34 cellular contexts compared by ENCODE assay signal in genomic region chr10:105971460-105971859, GRCh38.
"Had no signal": no experiment of that assay in that cellular context is flagged by ENCODE, and none has a peak within 500 bp of the region (broad histone marks: within the 10 kb centered on the region; RNA-seq: fewer than 3 reads in every experiment).

No MANE protein-coding gene starts in this region.

- H3K36me3 ChIP-seq: adrenal gland, ascending aorta, brain microvascular endothelial cell, breast epithelium, cardiac muscle cell had no signal

- ATAC-seq: activated naive CD4-positive, alpha-beta T cell treated with anti-CD3 and anti-CD28 coated beads, Interleukin-2, amount 50 U/mL, for 72 hours; activated naive CD8-positive, alpha-beta T cell treated with anti-CD3 and anti-CD28 coated beads, Interleukin-2, amount 50 U/mL, for 24 hours; activated T-cell treated with anti-CD3 and anti-CD28 coated beads, Interleukin-2, amount 50 U/mL, for 4 hours; activated T-cell treated with anti-CD3 and anti-CD28 coated beads, Interleukin-2, amount 50 U/mL, for 72 hours; activated T-helper 17 cell treated with anti-CD3 and anti-CD28 coated beads, Interleukin-2, amount 50 U/mL, for 72 hours; body of pancreas had no signal

- H3K4me3 ChIP-seq: adrenal gland, ascending aorta, body of pancreas, breast epithelium, cardiac muscle cell had no signal

- FAIRE-seq: astrocyte, bronchial epithelial cell had no signal

- H3K9me3 ChIP-seq: adrenal gland, ascending aorta, body of pancreas, breast epithelium had no signal

- H3K27ac ChIP-seq: adrenal gland, ascending aorta, body of pancreas, brain microvascular endothelial cell, breast epithelium, cardiac muscle cell had no signal

- H3K4me1 ChIP-seq: adrenal gland, ascending aorta, body of pancreas, breast epithelium had no signal

- H3K27me3 ChIP-seq: adrenal gland, ascending aorta, body of pancreas, brain microvascular endothelial cell, breast epithelium, cardiac muscle cell had no signal

- DNase-seq: activated effector memory CD4-positive, alpha-beta T cell treated with anti-CD3 and anti-CD28 coated beads, Interleukin-2, amount 50 U/mL, for 16 hours; activated effector memory CD4-positive, alpha-beta T cell treated with Interleukin-2 at 50 U/mL for 16 hours; activated gamma-delta T cell; activated gamma-delta T cell treated with Interleukin-2 at 50 U/mL for 16 hours; activated naive CD4-positive, alpha-beta T cell; activated naive CD4-positive, alpha-beta T cell treated with anti-CD3 and anti-CD28 coated beads for 36 hours; activated naive CD4-positive, alpha-beta T cell treated with anti-CD3 and anti-CD28 coated beads, Interleukin-2, amount 10 ng/mL, durations not matched to agents 7 days and 5 days; activated naive CD4-positive, alpha-beta T cell treated with anti-CD3 and anti-CD28 coated beads, Interleukin-2, amount 50 U/mL, for 16 hours; activated naive CD4-positive, alpha-beta T cell treated with Interleukin-2 at 50 U/mL for 16 hours; activated naive CD8-positive, alpha-beta T cell treated with anti-CD3 and anti-CD28 coated beads for 36 hours; activated naive CD8-positive, alpha-beta T cell treated with anti-CD3 and anti-CD28 coated beads, Interleukin-2, amount 10 ng/mL, durations not matched to agents 7 days and 5 days; activated naive CD8-positive, alpha-beta T cell treated with anti-CD3 and anti-CD28 coated beads, Interleukin-2, amount 50 U/mL, for 24 hours; activated T-cell treated with anti-CD3 and anti-CD28 coated beads, Interleukin-2, amount 50 U/mL, for 1 hour; activated T-cell treated with anti-CD3 and anti-CD28 coated beads, Interleukin-2, amount 50 U/mL, for 24 hours; activated T-cell treated with anti-CD3 and anti-CD28 coated beads, Interleukin-2, amount 50 U/mL, for 4 hours; activated T-cell treated with anti-CD3 and anti-CD28 coated beads, Interleukin-2, amount 50 U/mL, for 48 hours; activated T-cell treated with anti-CD3 and anti-CD28 coated beads, Interleukin-2, amount 50 U/mL, for 72 hours; adrenal gland; amniotic stem cell; amygdala; anterior cingulate cortex; aorta; body of pancreas; brain microvascular endothelial cell; caudate nucleus; central memory CD4-positive, alpha-beta T cell; cerebellar nuclear complex had no signal
